ENCODE assay signal across 8 cellular contexts in the genomic region with DNA sequence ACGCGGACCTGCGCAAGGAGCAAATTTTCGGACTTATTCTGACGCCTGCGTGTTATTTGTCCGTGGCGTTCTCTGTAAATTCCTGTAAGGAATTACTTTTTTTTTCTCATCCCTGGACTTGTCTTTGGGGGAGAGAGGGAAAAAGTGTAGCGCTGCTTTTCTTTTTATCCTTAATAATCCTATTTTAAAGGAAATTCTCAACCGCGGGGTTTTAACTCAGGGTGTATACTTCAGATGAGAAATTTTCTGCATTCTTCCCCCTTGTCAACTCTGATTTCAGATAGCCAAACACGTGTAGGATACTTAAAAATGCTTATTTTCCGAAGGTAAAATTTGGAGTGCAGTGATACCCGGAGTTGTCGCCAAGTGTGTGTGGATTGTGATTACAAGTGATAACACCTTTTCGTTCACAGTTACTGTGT. TPM values are rescaled to one million over a fixed set of nuclear protein-coding genes. Genes with fewer than 3 reads are reported as not detected.
A peak's percentile ranks its signal among the peaks of the same experiment; 100 is the strongest.
DNase-seq lines count a peak whose midpoint lies in the region; ATAC-seq, FAIRE-seq and TF ChIP-seq lines count a peak whose summit lies in the region.

No MANE protein-coding gene starts in this region.

- H3K79me1 ChIP-seq in mesendoderm (ENCODE audit: low read length) = no peaks in the 10 kb centered on the region

- H3K4me2 ChIP-seq in mesendoderm (ENCODE audit: low read length) = peak overlapping the region; percentile 49

- no peak for FAIRE-seq in bronchial epithelial cell (lab: Jason Lieb, UNC)

- H3K4me3 ChIP-seq in CD4-positive, alpha-beta memory T cell (ENCODE audit: low read length in 2 of 2) = peak overlapping the region; percentile 77 to 79
- H3K4me3 ChIP-seq in LNCaP clone FGC (ENCODE audit: low read depth, low read length) (peak overlapping the region; percentile 95), bronchial epithelial cell (ENCODE audit: low read depth, low read length) (peak overlapping the region; percentile 95), mesendoderm (ENCODE audit: low read length) (peak overlapping the region; percentile 97)

- peak overlapping the region; percentile 96 to 100 (median 99) for H3K4me3 Mint-ChIP-seq in CD4-positive, alpha-beta memory T cell

- peak overlapping the region; percentile 55 for H2BK120ac ChIP-seq in mesendoderm (ENCODE audit: low read depth, low read length)

- peak overlapping the region; percentile 95 for H3K9ac ChIP-seq in mesendoderm (ENCODE audit: low read length)

- H3K9me3 ChIP-seq in CD4-positive, alpha-beta memory T cell (ENCODE audit: control insufficient read depth in 1 of 2, low read length in 2 of 2) = no peaks in the 10 kb centered on the region

- no peak for ATAC-seq in HG02981 (IDR thresholded peaks at IDR 0.05; ENCODE audit: unreplicated experiment)

- H3K4ac ChIP-seq in mesendoderm (ENCODE audit: low read depth, low read length) = no peak overlapping the region

- H3K56ac ChIP-seq in mesendoderm (ENCODE audit: low read length) = peak overlapping the region; percentile 98

- CTCF ChIA-PET in CD4-positive, alpha-beta memory T cell (lab: Charles Lee; ENCODE audit: partially characterized antibody) = no interaction called here

- no peak overlapping the region for H2BK15ac ChIP-seq in mesendoderm (replicated peaks; ENCODE audit: low read depth)

- H3K79me2 ChIP-seq in mesendoderm (ENCODE audit: control insufficient read depth, insufficient read depth, low read length) = peaks cover 38% of the 10 kb centered on the region

- in situ Hi-C loops in GM13976 (cut with MboI; ENCODE audit: low sequenced_read_pairs, unreplicated experiment) = loop anchor here (25.0 kb wide), 1 partner anchor 535 kb away; a partner anchor contains a TSS

- no peak overlapping the region for H3K23ac ChIP-seq in mesendoderm (ENCODE audit: low read length)

- TF ChIP-seq CTCF in LNCaP clone FGC (IDR thresholded peaks at IDR 0.05; ENCODE audit: control insufficient read depth, extremely low read depth, insufficient read depth) = no peak
- no peak for TF ChIP-seq CTCF in bronchial epithelial cell (IDR thresholded peaks at IDR 0.05; ENCODE audit: insufficient read depth, low read length, severe bottlenecking)
- no peak for TF ChIP-seq CTCF in GM13976 (IDR thresholded peaks at IDR 0.05; ENCODE audit: borderline replicate concordance, control extremely low read depth, extremely low read depth, insufficient read depth, missing control alignments)

- DNase-seq in CD4-positive, alpha-beta memory T cell = no peak
- DNase-seq in LNCaP clone FGC (ENCODE audit: low read depth) (no peak), bronchial epithelial cell (ENCODE audit: low read depth) (no peak), mesendoderm (no peak), GM13976 (ENCODE audit: low spot score) (no peak), EL (no peak), NCI-H1092 (lab: John Stamatoyannopoulos, UW) (no peak)

- intact Hi-C loops in CD4-positive, alpha-beta memory T cell (cut with micrococcal nuclease) = loop anchor here (2.0 to 5.0 kb wide), 4 partner anchors 55 to 535 kb away; a partner anchor contains a TSS

- H4K8ac ChIP-seq in mesendoderm (ENCODE audit: low read depth, low read length) = no peak overlapping the region

- peaks cover 0 to 5% (median 0%) of the 10 kb centered on the region in 8 donors for H3K9me3 Mint-ChIP-seq in CD4-positive, alpha-beta memory T cell

- POLR2A ChIA-PET in CD4-positive, alpha-beta memory T cell (lab: Charles Lee; ENCODE audit: partially characterized antibody) = interaction anchor here (2.0 to 2.2 kb wide), 2 partner anchors 45 to 54 kb away, joined by 6 to 53 read pairs; a partner anchor contains a TSS

- peaks cover 36 to 69% (median 49%) of the 10 kb centered on the region in 4 donors for H3K4me1 Mint-ChIP-seq in CD4-positive, alpha-beta memory T cell

- peak overlapping the region; percentile 57 for H3K18ac ChIP-seq in mesendoderm (ENCODE audit: low read length)

- H3K27me3 Mint-ChIP-seq in CD4-positive, alpha-beta memory T cell = peaks cover 0 to 4% of the 10 kb centered on the region in 2 donors

- peaks cover 52% of the 10 kb centered on the region for H3K4me1 ChIP-seq in CD4-positive, alpha-beta memory T cell (ENCODE audit: insufficient read depth, low read length)
- H3K4me1 ChIP-seq in mesendoderm (ENCODE audit: control insufficient read depth, low read depth, low read length) = peaks cover 4% of the 10 kb centered on the region

- no peak overlapping the region for H2AK5ac ChIP-seq in mesendoderm (ENCODE audit: low read length)

- WGBS in mesendoderm (ENCODE audit: extremely low coverage, insufficient coverage, low lambda C conversion rate) = no CpG with 5 or more reads among the region's 16 CpGs

- no peak overlapping the region for H4K5ac ChIP-seq in mesendoderm (ENCODE audit: low read length)

- no peaks in the 10 kb centered on the region for H3K36me3 ChIP-seq in CD4-positive, alpha-beta memory T cell (ENCODE audit: insufficient read depth, low read length)
- H3K36me3 ChIP-seq in bronchial epithelial cell (ENCODE audit: control insufficient read depth, insufficient read depth, low read length) (peaks cover 1% of the 10 kb centered on the region), mesendoderm (ENCODE audit: control insufficient read depth, insufficient read depth, low read length) (no peaks in the 10 kb centered on the region)

- H3K27ac Mint-ChIP-seq in CD4-positive, alpha-beta memory T cell = peak overlapping the region; percentile 94 to 98 (median 97)

- peaks cover 5 to 36% of the 10 kb centered on the region in 2 donors for H3K36me3 Mint-ChIP-seq in CD4-positive, alpha-beta memory T cell

- no peaks in the 10 kb centered on the region for H3K27me3 ChIP-seq in CD4-positive, alpha-beta memory T cell (ENCODE audit: insufficient read depth, low read length)
- H3K27me3 ChIP-seq in bronchial epithelial cell (ENCODE audit: control insufficient read depth, insufficient read depth, low read length) (no peaks in the 10 kb centered on the region), mesendoderm (ENCODE audit: insufficient read depth, low read length, poor library complexity) (no peaks in the 10 kb centered on the region)

- peak overlapping the region; percentile 85 for H3K27ac ChIP-seq in CD4-positive, alpha-beta memory T cell (ENCODE audit: low read depth, low read length)
- peak overlapping the region; percentile 92 for H3K27ac ChIP-seq in mesendoderm (ENCODE audit: low read depth, low read length)

- H2BK5ac ChIP-seq in mesendoderm (ENCODE audit: low read length) = no peak overlapping the region

RNA-seq across cellular contexts. Expression of a gene that starts 0.9 kb away (rescaled TPM):
- 100 to 1,000 TPM; 116 to 123 TPM for total RNA-seq in CD4-positive, alpha-beta memory T cell
- 10 to 100 TPM; 54.0 to 75.4 TPM for polyA plus RNA-seq in CD4-positive, alpha-beta memory T cell
- total RNA-seq in bronchial epithelial cell = 22.0 and 24.0 TPM in 2 replicates
- 43.9 TPM for polyA plus RNA-seq in mesendoderm (2013, experiment 1 of 2)
- 45.1 TPM for polyA plus RNA-seq in mesendoderm (2013, experiment 2 of 2)

RNA-seq across cellular contexts. Expression of a gene that starts 55.4 kb away (rescaled TPM):
- total RNA-seq in CD4-positive, alpha-beta memory T cell = 10 to 100 TPM; 55.6 to 61.1 TPM
- polyA plus RNA-seq in CD4-positive, alpha-beta memory T cell = 100 to 1,000 TPM; 113 to 117 TPM
- 26.3 and 50.2 TPM in 2 replicates for total RNA-seq in bronchial epithelial cell
- 36.5 TPM for polyA plus RNA-seq in mesendoderm (2013, experiment 1 of 2)
- polyA plus RNA-seq in mesendoderm (2013, experiment 2 of 2) = 34.7 TPM
